ENCODE assay signal across 39 cellular contexts in genomic region chr20:18039063-18039462, GRCh38. TPM values are rescaled to one million over a fixed set of nuclear protein-coding genes. Genes with fewer than 3 reads are reported as not detected.
"Had no signal": no experiment of that assay in that cellular context is flagged by ENCODE, and none has a peak within 500 bp of the region (broad histone marks: within the 10 kb centered on the region; RNA-seq: fewer than 3 reads in every experiment).

No MANE protein-coding gene starts in this region.

- DNase-seq: activated B cell treated with CpG ODN at 0.5 μM for 24 hours; activated CD4-positive, alpha-beta T cell treated with anti-CD3 and anti-CD28 coated beads for 48 hours; activated CD4-positive, alpha-beta T cell treated with anti-CD3 and anti-CD28 coated beads, Interleukin-2, amount 50 U/mL, for 1 hour; activated CD4-positive, alpha-beta T cell treated with anti-CD3 and anti-CD28 coated beads, Interleukin-2, amount 50 U/mL, for 48 hours; activated CD8-positive, alpha-beta memory T cell treated with anti-CD3 and anti-CD28 coated beads for 24 hours; activated CD8-positive, alpha-beta T cell treated with anti-CD3 and anti-CD28 coated beads for 36 hours; activated effector memory CD4-positive, alpha-beta T cell treated with Interleukin-2 at 50 U/mL for 16 hours; activated gamma-delta T cell treated with Interleukin-2 at 50 U/mL for 16 hours; activated naive CD4-positive, alpha-beta T cell treated with anti-CD3 and anti-CD28 coated beads, Interleukin-2, amount 50 U/mL, for 16 hours; activated naive CD4-positive, alpha-beta T cell treated with Interleukin-2 at 50 U/mL for 16 hours; activated T-cell treated with anti-CD3 and anti-CD28 coated beads, Interleukin-2, amount 50 U/mL, for 4 hours; amniotic stem cell; anterior cingulate cortex; brain microvascular endothelial cell; effector memory CD4-positive, alpha-beta T cell; esophagus squamous epithelium; foreskin melanocyte; heart right ventricle; T-helper 17 cell; T1000; WERI-Rb-1 had no signal

- H3K27ac Mint-ChIP-seq: activated B cell treated with CpG ODN at 0.5 μM for 24 hours; activated CD8-positive, alpha-beta T cell treated with anti-CD3 and anti-CD28 coated beads for 36 hours; activated naive CD8-positive, alpha-beta T cell; activated T-helper 17 cell treated with anti-CD3 and anti-CD28 coated beads, Interleukin-2, amount 50 U/mL, for 72 hours; dendritic cell treated with granulocyte-macrophage colony-stimulating factor and Interleukin-4, amounts not matched to agents 40 ng/mL and 50 ng/mL, for 4 days; T-helper 17 cell; T-helper 2 cell treated with Interferon-gamma antibody and Interleukin-4, amounts not matched to agents 5 μg/mL and 100 μg/mL, for 36 hours had no signal

- FAIRE-seq: astrocyte, bronchial epithelial cell, endothelial cell of umbilical vein had no signal

- H3K4me1 Mint-ChIP-seq: activated B cell treated with CpG ODN at 0.5 μM for 24 hours; activated T-helper 17 cell treated with anti-CD3 and anti-CD28 coated beads, Interleukin-2, amount 50 U/mL, for 72 hours; central memory CD8-positive, alpha-beta T cell; T-helper 17 cell had no signal

- H3K4me3 ChIP-seq: coronary artery, dorsolateral prefrontal cortex, esophagus squamous epithelium, gastroesophageal sphincter, heart right ventricle had no signal

- H3K9me3 Mint-ChIP-seq: activated B cell treated with CpG ODN at 0.5 μM for 24 hours; activated CD8-positive, alpha-beta T cell treated with anti-CD3 and anti-CD28 coated beads for 36 hours; T-helper 2 cell treated with Interferon-gamma antibody and Interleukin-4, amounts not matched to agents 5 μg/mL and 100 μg/mL, for 36 hours had no signal

- H3K36me3 Mint-ChIP-seq: activated naive CD8-positive, alpha-beta T cell had no signal

- H3K4me1 ChIP-seq: esophagus squamous epithelium, gastroesophageal sphincter, heart right ventricle had no signal

- H3K36me3 ChIP-seq: brain microvascular endothelial cell, gastroesophageal sphincter, heart right ventricle had no signal

- H3K4me3 Mint-ChIP-seq: activated B cell treated with CpG ODN at 0.5 μM for 24 hours; activated CD8-positive, alpha-beta T cell treated with anti-CD3 and anti-CD28 coated beads for 36 hours; activated naive CD8-positive, alpha-beta T cell; activated T-cell treated with anti-CD3 and anti-CD28 coated beads, Interleukin-2, amount 50 U/mL, for 4 hours; activated T-helper 17 cell treated with anti-CD3 and anti-CD28 coated beads, Interleukin-2, amount 50 U/mL, for 72 hours; central memory CD8-positive, alpha-beta T cell; dendritic cell treated with granulocyte-macrophage colony-stimulating factor and Interleukin-4, amounts not matched to agents 40 ng/mL and 50 ng/mL, for 4 days; T-helper 17 cell; T-helper 2 cell treated with Interferon-gamma antibody and Interleukin-4, amounts not matched to agents 5 μg/mL and 100 μg/mL, for 36 hours had no signal

- H3K27me3 ChIP-seq: brain microvascular endothelial cell had no signal

- H3K27ac ChIP-seq: brain microvascular endothelial cell, coronary artery, dorsolateral prefrontal cortex, epithelial cell of prostate, esophagus squamous epithelium, gastroesophageal sphincter, heart right ventricle, WERI-Rb-1 had no signal

- ATAC-seq: activated CD4-positive, CD25-positive, alpha-beta regulatory T cell treated with anti-CD3 and anti-CD28 coated beads, Interleukin-2, amount 50 U/mL, for 24 hours; activated CD8-positive, alpha-beta T cell treated with anti-CD3 and anti-CD28 coated beads for 36 hours; activated T-cell treated with anti-CD3 and anti-CD28 coated beads, Interleukin-2, amount 50 U/mL, for 4 hours; activated T-helper 17 cell treated with anti-CD3 and anti-CD28 coated beads, Interleukin-2, amount 50 U/mL, for 72 hours; gastroesophageal sphincter; heart right ventricle; T-helper 17 cell had no signal

RNA-seq across cellular contexts. Expression of gene OVOL2, which starts 18.7 kb away (rescaled TPM):
- total RNA-seq: activated B cell treated with CpG ODN at 0.5 μM for 24 hours; activated CD8-positive, alpha-beta T cell treated with anti-CD3 and anti-CD28 coated beads for 36 hours; activated T-cell treated with anti-CD3 and anti-CD28 coated beads, Interleukin-2, amount 50 U/mL, for 4 hours; activated T-helper 17 cell treated with anti-CD3 and anti-CD28 coated beads, Interleukin-2, amount 50 U/mL, for 72 hours; cardiac septum; cerebellum; endothelial cell of umbilical vein; fibroblast of lung; fibroblast of villous mesenchyme; glomerular endothelial cell; heart right ventricle; T-helper 17 cell had no signal
- polyA plus RNA-seq: endothelial cell of umbilical vein, fibroblast of lung, heart right ventricle had no signal
